Comparison of ENCODE assay signal across 12 cellular contexts in the genomic region with DNA sequence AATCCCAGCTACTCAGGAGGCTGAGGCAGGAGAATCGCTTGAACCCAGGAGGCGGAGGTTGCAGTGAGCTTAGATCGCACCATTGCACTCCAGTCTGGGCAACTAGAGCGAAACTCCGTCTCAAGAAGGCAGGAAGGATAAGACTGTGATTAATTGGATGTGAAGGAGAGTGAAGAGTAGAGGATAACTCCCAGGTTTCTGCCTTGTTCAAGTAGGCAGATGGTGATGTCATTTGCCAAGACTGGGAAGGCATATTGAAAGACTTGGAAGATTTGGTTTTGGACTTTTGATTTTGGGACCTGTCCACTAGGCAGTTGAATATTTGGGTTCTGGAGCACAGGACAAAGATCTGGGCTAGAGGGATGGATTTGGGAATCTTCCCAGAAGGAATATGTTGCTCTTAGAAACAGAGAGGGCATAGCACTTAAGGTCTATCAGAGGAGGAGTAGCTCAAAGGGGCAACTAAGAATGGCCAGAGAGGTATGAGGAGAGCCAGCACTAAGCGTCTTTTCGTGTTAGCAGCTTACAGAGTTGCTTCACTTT. TPM values are rescaled to one million over a fixed set of nuclear protein-coding genes. Genes with fewer than 3 reads are reported as not detected.
DNase-seq lines count a peak whose midpoint lies in the region; TF ChIP-seq lines count a peak whose summit lies in the region.
"Had no signal": no experiment of that assay in that cellular context is flagged by ENCODE, and none has a peak within 500 bp of the region (broad histone marks: within the 10 kb centered on the region; RNA-seq: fewer than 3 reads in every experiment).

No MANE protein-coding gene starts in this region.

- WGBS in spleen, 5 donors: 81 to 88% (median 85%) methylated on average over 7 of the region's 7 CpGs

- peak overlapping the region; percentile 3 for H3K4me3 ChIP-seq in WI38 (ENCODE audit: low read depth, low read length)
- H3K4me3 ChIP-seq in left ventricle myocardium inferior: peak overlapping the region; percentile 11
- no peak overlapping the region for H3K4me3 ChIP-seq in spleen
- no peak overlapping the region for H3K4me3 ChIP-seq in SJCRH30

- TF ChIP-seq CTCF in WI38 (IDR thresholded peaks at IDR 0.05; ENCODE audit: low read depth, low read length) (no peak), left ventricle myocardium inferior (IDR thresholded peaks at IDR 0.05; ENCODE audit: borderline replicate concordance) (no peak), spleen (IDR thresholded peaks at IDR 0.05 in 8 of 11, conservative IDR thresholded peaks at IDR 0.05 in 3 of 11) (no peak)

- TF ChIP-seq POLR2A in spleen (IDR thresholded peaks at IDR 0.05): no peak

- H3K27me3 ChIP-seq in left ventricle myocardium inferior (ENCODE audit: low read depth): no peaks in the 10 kb centered on the region
- no peaks in the 10 kb centered on the region for H3K27me3 ChIP-seq in spleen (replicated peaks in 1 of 7)
- no peaks in the 10 kb centered on the region for H3K27me3 ChIP-seq in SJCRH30

- H3K36me3 ChIP-seq in left ventricle myocardium inferior: no peaks in the 10 kb centered on the region
- H3K36me3 ChIP-seq in spleen: peaks cover 0 to 7% (median 0%) of the 10 kb centered on the region in 6 donors
- H3K36me3 ChIP-seq in SJCRH30: 0 out of 2 replicates have a peak, but pooled peaks cover 5% of the 10 kb centered on the region

- H3K9me3 ChIP-seq in left ventricle myocardium inferior (replicated peaks) (no peaks in the 10 kb centered on the region), spleen (no peaks in the 10 kb centered on the region), SJCRH30 (replicated peaks) (no peaks in the 10 kb centered on the region)

- H3K4me1 ChIP-seq in left ventricle myocardium inferior (peaks cover 78% of the 10 kb centered on the region), spleen (peaks cover 36 to 94% (median 74%) of the 10 kb centered on the region in 6 donors), SJCRH30 (peaks cover 8% of the 10 kb centered on the region)

- H3K27ac ChIP-seq in left ventricle myocardium inferior (replicated peaks): peak overlapping the region; percentile 65
- H3K27ac ChIP-seq in spleen: peak overlapping the region in 7 of 8 donors; percentile 31 to 89 (median 67)
- no peak overlapping the region for H3K27ac ChIP-seq in SJCRH30

- peak; percentile 26 for DNase-seq in HCEC 1CT
- DNase-seq in left ventricle myocardium inferior: no peak
- DNase-seq in spleen: no peak
- DNase-seq in D341Med (ENCODE audit: low spot score): no peak
- DNase-seq in RKO (ENCODE audit: low spot score): no peak
- no peak for DNase-seq in SJCRH30
- no peak for DNase-seq in GM19240 (ENCODE audit: insufficient read length, low spot score)
- DNase-seq: activated CD4-positive, CD25-positive, alpha-beta regulatory T cell; activated gamma-delta T cell treated with Interleukin-2 at 50 U/mL for 16 hours; immature natural killer cell; NCI-H1436 had no signal

- intact Hi-C loops in left ventricle myocardium inferior (cut with micrococcal nuclease): no loop called here
- intact Hi-C loops in spleen (cut with DNase I; ENCODE audit: low total_unique reads): loop anchor here (10.0 kb wide), 1 partner anchor 60 kb away; no protein-coding TSS in a partner anchor

RNA-seq across cellular contexts. Expression of gene GARRE1, which starts 20.0 kb away (rescaled TPM):
- total RNA-seq in left ventricle myocardium inferior (20.9 TPM), spleen (10 to 100 TPM; 32.5 to 70.6 (median 48.1) TPM)
- polyA plus RNA-seq in spleen: 10 to 100 TPM in 1 of 3 donors, 1 to 10 TPM in 2; 6.2 to 15.5 (median 8.5) TPM
- total RNA-seq in SJCRH30 (2014; rRNA removed; shearing (Covaris generic)): 15.8 and 17.5 TPM in 2 replicates

Comparison
In these comparisons a context has a peak if more than half of its experiments do, and no peak if none do; other contexts are left out.
1. H3K4me3 ChIP-seq: peak in WI38 (single experiment) and left ventricle myocardium inferior (single experiment); none in spleen (0 of 8) and SJCRH30 (single experiment).